In the genomic region with DNA sequence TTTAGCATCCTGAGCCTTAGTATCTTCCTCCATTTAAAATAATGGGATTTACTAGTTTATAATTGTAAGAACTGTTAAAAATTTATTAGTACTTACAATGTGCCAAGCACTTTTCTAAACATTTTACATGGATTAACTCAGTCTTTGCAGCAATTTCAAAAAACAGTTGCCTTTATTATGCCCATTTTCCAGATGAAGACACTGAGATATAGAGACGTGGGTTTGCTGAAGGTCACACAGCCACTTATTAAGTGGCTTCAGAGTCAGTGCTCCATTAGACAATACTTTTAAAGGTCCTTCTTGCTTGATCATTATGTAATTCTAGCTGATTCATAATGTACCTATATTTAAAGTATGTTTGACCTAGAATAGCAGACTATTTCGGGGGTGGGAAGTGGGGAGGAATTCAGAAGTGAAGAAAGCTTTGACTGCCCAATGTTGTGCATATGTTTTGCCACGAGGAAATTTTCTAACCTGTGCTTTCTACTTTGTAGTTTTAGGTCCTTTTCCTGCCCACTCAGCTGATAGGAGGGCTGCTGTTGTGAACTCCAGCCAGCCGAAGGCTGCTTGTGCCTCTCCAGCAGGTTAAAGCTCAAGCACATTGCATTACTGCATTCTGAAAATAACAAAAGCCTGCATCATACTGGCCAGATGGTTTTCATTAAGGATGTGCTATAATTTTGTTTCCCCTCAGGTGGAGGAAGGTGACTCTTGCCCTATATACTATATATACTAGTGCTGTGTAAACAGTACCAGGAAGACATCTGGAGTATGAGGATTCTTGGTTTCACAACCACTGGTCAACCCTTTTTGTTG, we compare ENCODE assay signal across 1 cellular context.
TF ChIP-seq lines count a peak whose summit lies in the region.

No MANE protein-coding gene starts in this region.

TF ChIP-seq in endothelial cell of umbilical vein, 7 proteins besides CTCF, POLR2A, EP300 and RAD21 (continued from another document):
- TF ChIP-seq, protein P1, sequence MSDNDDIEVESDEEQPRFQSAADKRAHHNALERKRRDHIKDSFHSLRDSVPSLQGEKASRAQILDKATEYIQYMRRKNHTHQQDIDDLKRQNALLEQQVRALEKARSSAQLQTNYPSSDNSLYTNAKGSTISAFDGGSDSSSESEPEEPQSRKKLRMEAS (IDR thresholded peaks at IDR 0.05; ENCODE audit: insufficient read depth, insufficient read length) = no peak
- TF ChIP-seq POLR2AphosphoS5 (IDR thresholded peaks at IDR 0.05; ENCODE audit: insufficient read depth, low read depth, low read length) = no peak
